ENCODE assay signal across 8 cellular contexts in genomic region chr12:59149995-59150642, GRCh38.
A peak's percentile ranks its signal among the peaks of the same experiment; 100 is the strongest.
DNase-seq lines count a peak whose midpoint lies in the region; ATAC-seq, FAIRE-seq and TF ChIP-seq lines count a peak whose summit lies in the region.

No MANE protein-coding gene starts in this region.

- H2AFZ ChIP-seq in PC-3 (ENCODE audit: low read length): no peak overlapping the region

- TF ChIP-seq EP300 in A549 (IDR thresholded peaks at IDR 0.05): no peak

- FAIRE-seq in A549 (lab: Jason Lieb, UNC) (no peak), colon (lab: Jason Lieb, UNC) (peak; percentile 49)

- no peaks in the 10 kb centered on the region for H3K9me2 ChIP-seq in PC-3 (replicated peaks; ENCODE audit: low read length)

- no peak overlapping the region for H3K4me3 Mint-ChIP-seq in CD8-positive, alpha-beta memory T cell

- DNase-seq in A549 (ENCODE audit: low read depth in 1 of 2, low spot score in 1 of 2) (peak; percentile 28 to 86), HEK293T (ENCODE audit: extremely low spot score) (peak; percentile 60), LoVo (ENCODE audit: low spot score) (peak; percentile 89), PC-3 (peak; percentile 91), lower lobe of right lung (no peak)
- DNase-seq in CD8-positive, alpha-beta memory T cell: no peak

- H3K4me2 ChIP-seq in A549 (no peak overlapping the region), PC-3 (ENCODE audit: low read length) (no peak overlapping the region)

- H3K9me3 ChIP-seq in A549 (peaks cover 8% of the 10 kb centered on the region; the same call in 1 of the 3 replicates), PC-3 (ENCODE audit: low read length) (no peaks in the 10 kb centered on the region), lower lobe of right lung (no peaks in the 10 kb centered on the region)
- H3K9me3 ChIP-seq in CD8-positive, alpha-beta memory T cell (ENCODE audit: low read length): no peaks in the 10 kb centered on the region

- H3K79me2 ChIP-seq in PC-3 (ENCODE audit: low read length): no peaks in the 10 kb centered on the region

- POLR2A ChIA-PET in A549 (lab: Yijun Ruan, JAX): no interaction called here
- POLR2A ChIA-PET in HEK293T (lab: Yijun Ruan, JAX): no interaction called here
- POLR2A ChIA-PET in PC-3 (lab: Charles Lee; ENCODE audit: unreplicated experiment): interaction anchor here (0.6 kb wide), 1 partner anchor 37 kb away, joined by 3 read pairs; no protein-coding TSS in a partner anchor
- POLR2A ChIA-PET in CD8-positive, alpha-beta memory T cell (lab: Charles Lee): no interaction called here

- H3K9me3 Mint-ChIP-seq in CD8-positive, alpha-beta memory T cell: peaks cover 0 to 8% (median 7%) of the 10 kb centered on the region in 5 donors

- TF ChIP-seq CTCF in A549 (IDR thresholded peaks at IDR 0.05) (peak; percentile 99), GM12873 (IDR thresholded peaks at IDR 0.05; ENCODE audit: insufficient read depth, low read depth, low read length, missing control alignments) (peak; percentile 88), PC-3 (conservative IDR thresholded peaks at IDR 0.05; ENCODE audit: low read depth, low read length) (peak; percentile 99), lower lobe of right lung (IDR thresholded peaks at IDR 0.05) (peak; percentile 86)

- no peak overlapping the region for H3K27ac Mint-ChIP-seq in CD8-positive, alpha-beta memory T cell

- H3K9ac ChIP-seq in PC-3 (ENCODE audit: low read length): no peak overlapping the region

- BruUV-seq in PC-3 (replicated peaks; lab: Mats Ljungman, UMichigan): no TSS peak

- H3K36me3 ChIP-seq in PC-3 (ENCODE audit: low read depth, low read length) (no peaks in the 10 kb centered on the region), lower lobe of right lung (no peaks in the 10 kb centered on the region)
- H3K36me3 ChIP-seq in CD8-positive, alpha-beta memory T cell (ENCODE audit: insufficient read depth, low read length): no peaks in the 10 kb centered on the region

- peaks cover 0 to 1% of the 10 kb centered on the region in 2 donors for H3K27me3 Mint-ChIP-seq in CD8-positive, alpha-beta memory T cell

- H3K36me3 Mint-ChIP-seq in CD8-positive, alpha-beta memory T cell: no peaks in the 10 kb centered on the region

- peak; percentile 93 to 99 for TF ChIP-seq RAD21 in A549 (conservative IDR thresholded peaks at IDR 0.05 in 1 of 2, IDR thresholded peaks at IDR 0.05 in 1 of 2)

- H3K27me3 ChIP-seq in PC-3 (ENCODE audit: low read length) (no peaks in the 10 kb centered on the region), lower lobe of right lung (ENCODE audit: low read depth) (no peaks in the 10 kb centered on the region)
- no peaks in the 10 kb centered on the region for H3K27me3 ChIP-seq in CD8-positive, alpha-beta memory T cell (ENCODE audit: insufficient read depth, low read length, poor library complexity, severe bottlenecking)

- H3K27ac ChIP-seq in A549 (no peak overlapping the region), PC-3 (ENCODE audit: low read length) (no peak overlapping the region), lower lobe of right lung (no peak overlapping the region)
- H3K27ac ChIP-seq in CD8-positive, alpha-beta memory T cell (ENCODE audit: low read depth, low read length): no peak overlapping the region

- intact Hi-C loops in PC-3 (cut with micrococcal nuclease): loop anchor here (1.0 to 5.0 kb wide), 5 partner anchors 37 to 1167 kb away; no protein-coding TSS in a partner anchor
- intact Hi-C loops in lower lobe of right lung (cut with DNase I): loop anchor here (10.0 kb wide), 1 partner anchor 1165 kb away; no protein-coding TSS in a partner anchor

- peak; percentile 76 to 99 for ATAC-seq in A549
- peak; percentile 92 for ATAC-seq in PC-3
- peak; percentile 91 to 92 for ATAC-seq in lower lobe of right lung

- 42% methylated on average over 2 of the region's 2 CpGs for WGBS in A549 (ENCODE audit: missing lambda C conversion rate)

- no peak for TF ChIP-seq POLR2A in A549 (IDR thresholded peaks at IDR 0.05; ENCODE audit: low read length)

- H3K4me1 ChIP-seq in A549 (no peaks in the 10 kb centered on the region), PC-3 (ENCODE audit: insufficient read depth, low read length) (no peaks in the 10 kb centered on the region), lower lobe of right lung (no peaks in the 10 kb centered on the region)
- H3K4me1 ChIP-seq in CD8-positive, alpha-beta memory T cell (ENCODE audit: insufficient read depth, low read length): no peaks in the 10 kb centered on the region

- no peaks in the 10 kb centered on the region for H3F3A ChIP-seq in PC-3 (ENCODE audit: low read length, unreplicated experiment)

- no peak overlapping the region for H3K4me3 ChIP-seq in A549
- no peak overlapping the region for H3K4me3 ChIP-seq in PC-3 (ENCODE audit: low read length)
- no peak overlapping the region for H3K4me3 ChIP-seq in lower lobe of right lung
- H3K4me3 ChIP-seq in CD8-positive, alpha-beta memory T cell (ENCODE audit: low read length): no peak overlapping the region

- no peaks in the 10 kb centered on the region for H3K4me1 Mint-ChIP-seq in CD8-positive, alpha-beta memory T cell

- H4K20me1 ChIP-seq in PC-3 (ENCODE audit: low read length): no peaks in the 10 kb centered on the region

- CTCF ChIA-PET in A549 (lab: Yijun Ruan, JAX) (interaction anchor here (0.6 to 3.3 kb wide), 30 partner anchors 8 to 1347 kb away, joined by 3 to 30 read pairs (median 3); no protein-coding TSS in a partner anchor), HEK293T (lab: Yijun Ruan, JAX) (interaction anchor here (0.6 to 2.6 kb wide), 6 partner anchors 11 to 610 kb away, joined by 3 to 12 read pairs (median 4); no protein-coding TSS in a partner anchor), PC-3 (lab: Charles Lee) (interaction anchor here (0.5 to 1.6 kb wide), 8 partner anchors 35 to 1167 kb away, joined by 3 to 5 read pairs (median 3); no protein-coding TSS in a partner anchor)
- CTCF ChIA-PET in CD8-positive, alpha-beta memory T cell (lab: Charles Lee): no interaction called here

TF ChIP-seq in A549, 52 proteins besides CTCF, POLR2A, EP300 and RAD21:
- TF ChIP-seq ATOH8 (CRISPR knock-in tag; IDR thresholded peaks at IDR 0.05; ENCODE audit: low read depth) (no peak), SMC3 (IDR thresholded peaks at IDR 0.05) (peak; percentile 97)

TF ChIP-seq in HEK293T, 16 proteins besides CTCF, POLR2A, EP300 and RAD21:
- TF ChIP-seq LEF1 (IDR thresholded peaks at IDR 0.05; ENCODE audit: borderline replicate concordance) (no peak), L3MBTL2 (conservative IDR thresholded peaks at IDR 0.05) (no peak), ELF4 (IDR thresholded peaks at IDR 0.05) (no peak), FOXA1 (IDR thresholded peaks at IDR 0.05) (no peak), NFRKB (IDR thresholded peaks at IDR 0.05) (no peak), FOXM1 (IDR thresholded peaks at IDR 0.05; ENCODE audit: borderline replicate concordance) (no peak), CTBP1 (IDR thresholded peaks at IDR 0.05; ENCODE audit: borderline replicate concordance) (no peak)
- TF ChIP-seq, protein P1, sequence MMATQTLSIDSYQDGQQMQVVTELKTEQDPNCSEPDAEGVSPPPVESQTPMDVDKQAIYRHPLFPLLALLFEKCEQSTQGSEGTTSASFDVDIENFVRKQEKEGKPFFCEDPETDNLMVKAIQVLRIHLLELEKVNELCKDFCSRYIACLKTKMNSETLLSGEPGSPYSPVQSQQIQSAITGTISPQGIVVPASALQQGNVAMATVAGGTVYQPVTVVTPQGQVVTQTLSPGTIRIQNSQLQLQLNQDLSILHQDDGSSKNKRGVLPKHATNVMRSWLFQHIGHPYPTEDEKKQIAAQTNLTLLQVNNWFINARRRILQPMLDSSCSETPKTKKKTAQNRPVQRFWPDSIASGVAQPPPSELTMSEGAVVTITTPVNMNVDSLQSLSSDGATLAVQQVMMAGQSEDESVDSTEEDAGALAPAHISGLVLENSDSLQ (IDR thresholded peaks at IDR 0.05): 0 out of 2 replicates have a peak, but pooled peaks have one; percentile 32
TF ChIP-seq in HEK293T: peak in this region for 1.

Comparison
In these comparisons a context has a peak if more than half of its experiments do, and no peak if none do; other contexts are left out.
1. DNase-seq: peak in A549 (2 of 2), HEK293T (single experiment), LoVo (single experiment) and PC-3 (single experiment); none in lower lobe of right lung (single experiment) and CD8-positive, alpha-beta memory T cell (0 of 5).
2. Peak in every context shown above with its lines, with median percentiles within 50 percentile points of each other: ATAC-seq and CTCF ChIP-seq.